Comparison of ENCODE assay signal across 23 cellular contexts in the genomic region with DNA sequence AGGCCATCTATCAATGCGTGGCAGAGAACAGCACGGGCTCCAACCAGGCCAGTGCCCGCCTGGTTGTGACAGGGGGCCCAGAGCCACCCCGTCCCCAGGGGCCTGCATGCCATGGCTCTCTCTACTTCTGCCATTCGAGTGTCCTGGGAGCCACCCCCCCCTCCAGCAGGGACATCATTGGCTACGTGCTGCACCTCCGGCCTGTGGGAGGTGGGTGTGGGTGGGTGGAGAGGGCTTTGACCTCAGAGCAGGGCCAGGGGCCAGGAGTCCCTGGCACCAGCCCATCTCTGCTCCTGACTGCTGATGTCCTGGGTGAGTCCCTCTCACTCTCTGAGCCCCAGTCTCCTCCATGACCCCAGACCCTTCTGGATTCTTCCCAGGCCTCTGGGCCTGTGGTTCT. TPM values are rescaled to one million over a fixed set of nuclear protein-coding genes. Genes with fewer than 3 reads are reported as not detected.
DNase-seq lines count a peak whose midpoint lies in the region; ATAC-seq and TF ChIP-seq lines count a peak whose summit lies in the region.
"Had no signal": no experiment of that assay in that cellular context is flagged by ENCODE, and none has a peak within 500 bp of the region (broad histone marks: within the 10 kb centered on the region; RNA-seq: fewer than 3 reads in every experiment).

No MANE protein-coding gene starts in this region.

- peak; percentile 6 for DNase-seq in activated T-cell treated with anti-CD3 and anti-CD28 coated beads, Interleukin-2, amount 50 U/mL, for 1 hour
- no peak for DNase-seq in activated T-cell treated with anti-CD3 and anti-CD28 coated beads, Interleukin-2, amount 50 U/mL, for 48 hours
- DNase-seq in Peyer's patch (peak in 2 of 3 donors; percentile 13 to 42), left lobe of liver (ENCODE audit: low spot score) (peak; percentile 76), endothelial cell (ENCODE audit: low spot score) (no peak)
- no peak for DNase-seq in activated CD4-positive, alpha-beta memory T cell treated with anti-CD3 and anti-CD28 coated beads for 36 hours
- DNase-seq: activated CD4-positive, alpha-beta T cell treated with anti-CD3 and anti-CD28 coated beads, Interleukin-2, amount 50 U/mL, for 1 hour; activated gamma-delta T cell treated with Interleukin-2 at 50 U/mL for 16 hours; amniotic stem cell; colonic mucosa; GOT3; NCI-H187 treated with DMSO at 0.1 percent for 48 hours; NCI-H526 treated with DMSO at 0.1 percent for 48 hours; upper lobe of left lung; WERI-Rb-1 had no signal

- H3K27ac ChIP-seq in Peyer's patch = no peak overlapping the region
- H3K27ac ChIP-seq: A549, breast epithelium, colonic mucosa, neutrophil, SK-N-MC, upper lobe of left lung, WERI-Rb-1 had no signal

- CTCF ChIA-PET in activated CD4-positive, alpha-beta memory T cell treated with anti-CD3 and anti-CD28 coated beads for 36 hours (lab: Charles Lee) = no interaction called here

- no peaks in the 10 kb centered on the region for H3K9me3 Mint-ChIP-seq in stimulated activated memory B cell treated with anti-CD40 and anti-IgM and Interleukin-4, amounts not matched to agents 10 μg/mL and 1 μg/mL and 100 μg/mL, for 72 hours
- H3K9me3 Mint-ChIP-seq in activated CD4-positive, alpha-beta memory T cell treated with anti-CD3 and anti-CD28 coated beads for 36 hours = no peaks in the 10 kb centered on the region
- H3K9me3 Mint-ChIP-seq in endothelial cell (ENCODE audit: unreplicated experiment) = no peaks in the 10 kb centered on the region

- intact Hi-C loops in activated CD4-positive, alpha-beta memory T cell treated with anti-CD3 and anti-CD28 coated beads for 36 hours (cut with micrococcal nuclease) = loop anchor here (10.0 kb wide), 1 partner anchor 474 kb away; the partner anchor contains the start of gene HAX1

- H3K27me3 ChIP-seq in Peyer's patch = no peaks in the 10 kb centered on the region
- H3K27me3 ChIP-seq: breast epithelium, colonic mucosa, gastroesophageal sphincter, neutrophil, upper lobe of left lung had no signal

- TF ChIP-seq POLR2A in Peyer's patch (IDR thresholded peaks at IDR 0.05) = no peak

- no peaks in the 10 kb centered on the region for H3K27me3 Mint-ChIP-seq in stimulated activated memory B cell treated with anti-CD40 and anti-IgM and Interleukin-4, amounts not matched to agents 10 μg/mL and 1 μg/mL and 100 μg/mL, for 72 hours
- no peaks in the 10 kb centered on the region for H3K27me3 Mint-ChIP-seq in activated CD4-positive, alpha-beta memory T cell treated with anti-CD3 and anti-CD28 coated beads for 36 hours
- H3K27me3 Mint-ChIP-seq in endothelial cell (ENCODE audit: unreplicated experiment) = peaks cover 8% of the 10 kb centered on the region

- no peaks in the 10 kb centered on the region for H3K36me3 ChIP-seq in Peyer's patch
- H3K36me3 ChIP-seq: breast epithelium, colonic mucosa had no signal

- H3K4me3 Mint-ChIP-seq in stimulated activated memory B cell treated with anti-CD40 and anti-IgM and Interleukin-4, amounts not matched to agents 10 μg/mL and 1 μg/mL and 100 μg/mL, for 72 hours = no peak overlapping the region
- no peak overlapping the region for H3K4me3 Mint-ChIP-seq in activated CD4-positive, alpha-beta memory T cell treated with anti-CD3 and anti-CD28 coated beads for 36 hours
- H3K4me3 Mint-ChIP-seq in endothelial cell (ENCODE audit: unreplicated experiment) = no peak overlapping the region

- peaks cover 62% of the 10 kb centered on the region for H3K4me1 Mint-ChIP-seq in stimulated activated memory B cell treated with anti-CD40 and anti-IgM and Interleukin-4, amounts not matched to agents 10 μg/mL and 1 μg/mL and 100 μg/mL, for 72 hours
- H3K4me1 Mint-ChIP-seq in activated CD4-positive, alpha-beta memory T cell treated with anti-CD3 and anti-CD28 coated beads for 36 hours (ENCODE audit: low read depth) = peaks cover 21% of the 10 kb centered on the region
- H3K4me1 Mint-ChIP-seq in endothelial cell (ENCODE audit: unreplicated experiment) = no peaks in the 10 kb centered on the region

- peaks cover 0 to 18% (median 6%) of the 10 kb centered on the region in 4 donors for H3K4me1 ChIP-seq in Peyer's patch
- H3K4me1 ChIP-seq: breast epithelium, colonic mucosa had no signal

- POLR2A ChIA-PET in activated CD4-positive, alpha-beta memory T cell treated with anti-CD3 and anti-CD28 coated beads for 36 hours (lab: Charles Lee) = interaction anchor here (1.7 kb wide), 1 partner anchor 121 kb away, joined by 4 read pairs; no protein-coding TSS in a partner anchor

- ATAC-seq in left lobe of liver (peak; percentile 77), HG02970 (IDR thresholded peaks at IDR 0.05; ENCODE audit: low FRiP score, unreplicated experiment) (no peak)
- ATAC-seq in stimulated activated memory B cell treated with anti-CD40 and anti-IgM and Interleukin-4, amounts not matched to agents 10 μg/mL and 1 μg/mL and 100 μg/mL, for 72 hours = no peak
- ATAC-seq: A549, gastroesophageal sphincter, mucosa of descending colon had no signal

- peaks cover 10% of the 10 kb centered on the region for H3K36me3 Mint-ChIP-seq in stimulated activated memory B cell treated with anti-CD40 and anti-IgM and Interleukin-4, amounts not matched to agents 10 μg/mL and 1 μg/mL and 100 μg/mL, for 72 hours
- H3K36me3 Mint-ChIP-seq in activated CD4-positive, alpha-beta memory T cell treated with anti-CD3 and anti-CD28 coated beads for 36 hours = peaks cover 5% of the 10 kb centered on the region
- peaks cover 16% of the 10 kb centered on the region for H3K36me3 Mint-ChIP-seq in endothelial cell (ENCODE audit: low read depth, unreplicated experiment)

- no peaks in the 10 kb centered on the region for H3K9me3 ChIP-seq in Peyer's patch
- H3K9me3 ChIP-seq: A549, breast epithelium, colonic mucosa, gastroesophageal sphincter, mucosa of descending colon, neutrophil, upper lobe of left lung had no signal

- H3K27ac Mint-ChIP-seq in stimulated activated memory B cell treated with anti-CD40 and anti-IgM and Interleukin-4, amounts not matched to agents 10 μg/mL and 1 μg/mL and 100 μg/mL, for 72 hours = peak overlapping the region; percentile 68
- no peak overlapping the region for H3K27ac Mint-ChIP-seq in activated CD4-positive, alpha-beta memory T cell treated with anti-CD3 and anti-CD28 coated beads for 36 hours
- H3K27ac Mint-ChIP-seq in endothelial cell (ENCODE audit: unreplicated experiment) = no peak overlapping the region

- H3K4me3 ChIP-seq in Peyer's patch = no peak overlapping the region
- H3K4me3 ChIP-seq: A549, breast epithelium, colonic mucosa, gastroesophageal sphincter, mucosa of descending colon, SK-N-MC, upper lobe of left lung had no signal

- TF ChIP-seq CTCF in Peyer's patch (IDR thresholded peaks at IDR 0.05) (no peak), endothelial cell (IDR thresholded peaks at IDR 0.05; ENCODE audit: unreplicated experiment) (no peak)

RNA-seq across cellular contexts. Expression of gene SLC27A3, which starts 25.3 kb away (rescaled TPM):
- total RNA-seq in Peyer's patch (100 to 1,000 TPM in 1 of 4 donors, 10 to 100 TPM in 3; 12.3 to 124 (median 22.0) TPM), left lobe of liver (60.7 TPM), endothelial cell (ENCODE audit: unreplicated experiment) (72.7 TPM)
- total RNA-seq in activated CD4-positive, alpha-beta memory T cell treated with anti-CD3 and anti-CD28 coated beads for 36 hours = 1 to 10 TPM; 5.9 to 7.8 TPM

Comparison
In these comparisons a context has a peak if more than half of its experiments do, and no peak if none do; other contexts are left out.
1. DNase-seq: peak in activated T-cell treated with anti-CD3 and anti-CD28 coated beads, Interleukin-2, amount 50 U/mL, for 1 hour (single experiment), Peyer's patch (2 of 3) and left lobe of liver (single experiment); none in activated T-cell treated with anti-CD3 and anti-CD28 coated beads, Interleukin-2, amount 50 U/mL, for 48 hours (0 of 2), activated CD4-positive, alpha-beta memory T cell treated with anti-CD3 and anti-CD28 coated beads for 36 hours (single experiment) and endothelial cell (single experiment).